Comparison of ENCODE assay signal across 19 cellular contexts in genomic region chr20:40648505-40649072, GRCh38. TPM values are rescaled to one million over a fixed set of nuclear protein-coding genes. Genes with fewer than 3 reads are reported as not detected.
DNase-seq lines count a peak whose midpoint lies in the region; ATAC-seq, FAIRE-seq and TF ChIP-seq lines count a peak whose summit lies in the region.
"Had no signal": no experiment of that assay in that cellular context is flagged by ENCODE, and none has a peak within 500 bp of the region (broad histone marks: within the 10 kb centered on the region; RNA-seq: fewer than 3 reads in every experiment).

No MANE protein-coding gene starts in this region.

- H3K27ac ChIP-seq in RWPE1 (peak overlapping the region; percentile 0; the same call in 1 of the 2 replicates), hepatocyte (no peak overlapping the region), parathyroid adenoma (peak overlapping the region; percentile 25), mesendoderm (ENCODE audit: low read depth, low read length) (no peak overlapping the region)
- H3K27ac ChIP-seq: BLaER1 treated with 17β-estradiol and CSF1 and Interleukin-3, amounts not matched to agents 10 nM and 100 nM had no signal

- H3K56ac ChIP-seq in mesendoderm (ENCODE audit: low read length) = no peak overlapping the region

- no peaks in the 10 kb centered on the region for H3K79me2 ChIP-seq in hepatocyte
- H3K79me2 ChIP-seq in parathyroid adenoma = peaks cover 5% of the 10 kb centered on the region
- H3K79me2 ChIP-seq in mesendoderm (ENCODE audit: control insufficient read depth, insufficient read depth, low read length) = no peaks in the 10 kb centered on the region

- ATAC-seq in HG02840 (IDR thresholded peaks at IDR 0.05; ENCODE audit: low FRiP score, unreplicated experiment) = no peak
- no peak for ATAC-seq in activated CD4-positive, alpha-beta T cell treated with anti-CD3 and anti-CD28 coated beads for 36 hours
- ATAC-seq: CD8-positive, alpha-beta T cell; Panc1 had no signal

- H3K4ac ChIP-seq in mesendoderm (ENCODE audit: low read depth, low read length) = no peak overlapping the region

- no peaks in the 10 kb centered on the region for H3K27me3 ChIP-seq in hepatocyte
- H3K27me3 ChIP-seq in parathyroid adenoma (ENCODE audit: control insufficient read depth, insufficient read depth, low read length) = no peaks in the 10 kb centered on the region
- H3K27me3 ChIP-seq in mesendoderm (ENCODE audit: insufficient read depth, low read length, poor library complexity) = no peaks in the 10 kb centered on the region
- H3K27me3 ChIP-seq: BLaER1 treated with 17β-estradiol and CSF1 and Interleukin-3, amounts not matched to agents 10 nM and 100 nM had no signal

- H2AK5ac ChIP-seq in mesendoderm (ENCODE audit: low read length) = no peak overlapping the region

- DNase-seq in HTR-8/SVneo (ENCODE audit: insufficient read length, low spot score) = no peak
- no peak for DNase-seq in RWPE1 (ENCODE audit: low spot score)
- peak; percentile 25 for DNase-seq in hepatocyte (ENCODE audit: low spot score)
- no peak for DNase-seq in mesendoderm
- no peak for DNase-seq in activated CD4-positive, alpha-beta T cell treated with anti-CD3 and anti-CD28 coated beads for 36 hours
- DNase-seq: ACHN; CD8-positive, alpha-beta T cell; KBM-7; NCI-H1092 treated with DMSO at 0.1 percent for 48 hours; NCI-H146; NCI-H2029; NCI-H2227 treated with DMSO at 0.1 percent for 48 hours; NCI-H510A had no signal

- TF ChIP-seq CTCF in RWPE1 (conservative IDR thresholded peaks at IDR 0.05; ENCODE audit: low read depth) = no peak
- TF ChIP-seq CTCF in hepatocyte (IDR thresholded peaks at IDR 0.05; ENCODE audit: poor library complexity) = no peak
- TF ChIP-seq CTCF in parathyroid adenoma (IDR thresholded peaks at IDR 0.05) = no peak

- H2BK15ac ChIP-seq in mesendoderm (replicated peaks; ENCODE audit: low read depth) = no peak overlapping the region

- H4K5ac ChIP-seq in mesendoderm (ENCODE audit: low read length) = no peak overlapping the region

- no peaks in the 10 kb centered on the region for H3K36me3 Mint-ChIP-seq in activated CD4-positive, alpha-beta T cell treated with anti-CD3 and anti-CD28 coated beads for 36 hours (ENCODE audit: low read depth)
- H3K36me3 Mint-ChIP-seq: CD8-positive, alpha-beta T cell had no signal

- H3K4me3 ChIP-seq in hepatocyte (no peak overlapping the region), parathyroid adenoma (ENCODE audit: low read depth, low read length) (no peak overlapping the region), mesendoderm (ENCODE audit: low read length) (no peak overlapping the region)
- H3K4me3 ChIP-seq: BLaER1 treated with 17β-estradiol and CSF1 and Interleukin-3, amounts not matched to agents 10 nM and 100 nM had no signal

- H3K4me2 ChIP-seq in hepatocyte = no peak overlapping the region
- peak overlapping the region; percentile 11 for H3K4me2 ChIP-seq in parathyroid adenoma (ENCODE audit: low read length)
- no peak overlapping the region for H3K4me2 ChIP-seq in mesendoderm (ENCODE audit: low read length)
- H3K4me2 ChIP-seq: BLaER1 treated with 17β-estradiol and CSF1 and Interleukin-3, amounts not matched to agents 10 nM and 100 nM had no signal

- H3K79me1 ChIP-seq in mesendoderm (ENCODE audit: low read length) = no peaks in the 10 kb centered on the region

- intact Hi-C loops in activated CD4-positive, alpha-beta T cell treated with anti-CD3 and anti-CD28 coated beads for 36 hours (cut with DNase I, micrococcal nuclease) = no loop called here

- H3K9me3 ChIP-seq in hepatocyte (ENCODE audit: low read depth) (no peaks in the 10 kb centered on the region), parathyroid adenoma (ENCODE audit: control insufficient read depth, low read length) (no peaks in the 10 kb centered on the region)
- H3K9me3 ChIP-seq: BLaER1 treated with 17β-estradiol and CSF1 and Interleukin-3, amounts not matched to agents 10 nM and 100 nM had no signal

- no peaks in the 10 kb centered on the region for H3K4me1 Mint-ChIP-seq in activated CD4-positive, alpha-beta T cell treated with anti-CD3 and anti-CD28 coated beads for 36 hours

- no peak overlapping the region for H4K8ac ChIP-seq in mesendoderm (ENCODE audit: low read depth, low read length)

- WGBS in hepatocyte (ENCODE audit: low lambda C conversion rate, missing lambda C conversion rate) = 46% methylated on average over 3 of the region's 3 CpGs
- no CpG with 5 or more reads among the region's 3 CpGs for WGBS in mesendoderm (ENCODE audit: extremely low coverage, insufficient coverage, low lambda C conversion rate)

- H2AFZ ChIP-seq in hepatocyte = no peak overlapping the region
- H2AFZ ChIP-seq in parathyroid adenoma = peak overlapping the region; percentile 6

- CTCF ChIA-PET in RWPE1 (lab: Yijun Ruan, JAX) = interaction anchor here (0.6 kb wide), 1 partner anchor 14 kb away, joined by 3 read pairs; no protein-coding TSS in a partner anchor
- CTCF ChIA-PET in activated CD4-positive, alpha-beta T cell treated with anti-CD3 and anti-CD28 coated beads for 36 hours (lab: Charles Lee) = no interaction called here

- FAIRE-seq in HTR-8/SVneo (lab: Jason Lieb, UNC) = peak; percentile 23
- FAIRE-seq: GM12891, H54 had no signal

- no peak overlapping the region for H3K18ac ChIP-seq in mesendoderm (ENCODE audit: low read length)

- H2BK5ac ChIP-seq in mesendoderm (ENCODE audit: low read length) = no peak overlapping the region

- H4K20me1 ChIP-seq in hepatocyte (ENCODE audit: insufficient read depth, poor library complexity, severe bottlenecking) = no peaks in the 10 kb centered on the region
- H4K20me1 ChIP-seq: BLaER1 treated with 17β-estradiol and CSF1 and Interleukin-3, amounts not matched to agents 10 nM and 100 nM had no signal

- no peaks in the 10 kb centered on the region for H3K9me3 Mint-ChIP-seq in activated CD4-positive, alpha-beta T cell treated with anti-CD3 and anti-CD28 coated beads for 36 hours (ENCODE audit: low read depth)
- H3K9me3 Mint-ChIP-seq: CD8-positive, alpha-beta T cell had no signal

- no peak overlapping the region for H2BK120ac ChIP-seq in mesendoderm (ENCODE audit: low read depth, low read length)

- H3K9me2 ChIP-seq in hepatocyte (replicated peaks; ENCODE audit: insufficient read depth) = no peaks in the 10 kb centered on the region

- POLR2A ChIA-PET in RWPE1 (lab: Yijun Ruan, JAX; ENCODE audit: low non-redundant PET) = no interaction called here
- POLR2A ChIA-PET in activated CD4-positive, alpha-beta T cell treated with anti-CD3 and anti-CD28 coated beads for 36 hours (lab: Charles Lee) = no interaction called here

- no peak overlapping the region for H3K4me3 Mint-ChIP-seq in activated CD4-positive, alpha-beta T cell treated with anti-CD3 and anti-CD28 coated beads for 36 hours
- H3K4me3 Mint-ChIP-seq: CD8-positive, alpha-beta T cell had no signal

- H3K27ac Mint-ChIP-seq in activated CD4-positive, alpha-beta T cell treated with anti-CD3 and anti-CD28 coated beads for 36 hours = no peak overlapping the region
- H3K27ac Mint-ChIP-seq: CD8-positive, alpha-beta T cell had no signal

- no peak overlapping the region for H3K9ac ChIP-seq in parathyroid adenoma
- H3K9ac ChIP-seq in mesendoderm (ENCODE audit: low read length) = no peak overlapping the region
- H3K9ac ChIP-seq: BLaER1 treated with 17β-estradiol and CSF1 and Interleukin-3, amounts not matched to agents 10 nM and 100 nM had no signal

- H3K36me3 ChIP-seq in hepatocyte (replicated peaks; ENCODE audit: insufficient read depth, low read depth) (no peaks in the 10 kb centered on the region), parathyroid adenoma (ENCODE audit: control insufficient read depth, insufficient read depth, low read length) (no peaks in the 10 kb centered on the region), mesendoderm (ENCODE audit: control insufficient read depth, insufficient read depth, low read length) (no peaks in the 10 kb centered on the region)
- H3K36me3 ChIP-seq: BLaER1 treated with 17β-estradiol and CSF1 and Interleukin-3, amounts not matched to agents 10 nM and 100 nM had no signal

- H3K23ac ChIP-seq in mesendoderm (ENCODE audit: low read length) = no peak overlapping the region

- peaks cover 12% of the 10 kb centered on the region for H3K27me3 Mint-ChIP-seq in activated CD4-positive, alpha-beta T cell treated with anti-CD3 and anti-CD28 coated beads for 36 hours

- peaks cover 23% of the 10 kb centered on the region for H3K4me1 ChIP-seq in hepatocyte (ENCODE audit: insufficient read depth)
- peaks cover 28% of the 10 kb centered on the region for H3K4me1 ChIP-seq in parathyroid adenoma
- no peaks in the 10 kb centered on the region for H3K4me1 ChIP-seq in mesendoderm (ENCODE audit: control insufficient read depth, low read depth, low read length)

RNA-seq across cellular contexts. Expression of gene MAFB, which starts 40.4 kb away (rescaled TPM):
- 3.4 and 3.7 TPM in 2 replicates for total RNA-seq in hepatocyte
- 4.1 and 5.7 TPM in 2 replicates for polyA plus RNA-seq in hepatocyte
- 5.2 TPM for polyA plus RNA-seq in mesendoderm (2013, experiment 1 of 2)
- polyA plus RNA-seq in mesendoderm (2013, experiment 2 of 2) = 4.7 TPM
- not detected for total RNA-seq in activated CD4-positive, alpha-beta T cell treated with anti-CD3 and anti-CD28 coated beads for 36 hours

Comparison
In these comparisons a context has a peak if more than half of its experiments do, and no peak if none do; other contexts are left out.
1. H3K27ac ChIP-seq: peak in RWPE1 (single experiment) and parathyroid adenoma (single experiment); none in hepatocyte (single experiment) and mesendoderm (single experiment).